Comparison of ENCODE assay signal across 8 cellular contexts in the genomic region with DNA sequence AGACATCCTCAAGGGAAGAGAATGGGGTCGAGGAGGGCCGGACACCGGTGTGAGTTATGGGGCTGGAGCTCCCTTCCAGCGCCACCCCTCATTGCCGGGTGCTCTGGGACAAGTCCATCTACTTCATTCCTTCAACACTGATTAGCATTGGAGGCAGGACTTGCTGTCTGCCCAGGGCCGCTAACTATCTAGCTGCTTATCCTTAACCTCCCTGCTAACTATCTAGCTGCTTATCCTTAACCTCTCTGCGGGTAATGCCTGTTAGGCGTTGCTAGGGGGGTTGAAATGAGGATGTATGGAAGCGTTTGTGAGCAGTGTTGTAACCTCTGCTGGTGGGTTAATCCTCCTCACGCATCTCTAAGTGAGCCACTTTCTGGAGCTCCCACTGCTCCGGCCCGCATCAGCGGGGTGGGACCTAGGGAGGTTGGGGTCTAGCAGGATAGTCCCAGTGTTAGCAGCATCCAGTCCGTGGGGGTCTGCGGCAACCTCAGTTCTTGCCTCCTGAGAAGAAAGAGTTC. TPM values are rescaled to one million over a fixed set of nuclear protein-coding genes. Genes with fewer than 3 reads are reported as not detected.
DNase-seq lines count a peak whose midpoint lies in the region; ATAC-seq and TF ChIP-seq lines count a peak whose summit lies in the region.

No MANE protein-coding gene starts in this region.

- no peak for ATAC-seq in aorta (ENCODE audit: low FRiP score)
- ATAC-seq in GM19397 (IDR thresholded peaks at IDR 0.05; ENCODE audit: unreplicated experiment): no peak

- DNase-seq in MM.1S (no peak), breast epithelium (ENCODE audit: low spot score in 2 of 2) (no peak), lung microvascular endothelial cell (ENCODE audit: low read depth in 2 of 2) (peak; percentile 36 to 42), aorta (no peak), NCI-H1436 treated with DMSO at 0.1 percent for 48 hours (lab: John Stamatoyannopoulos, UW) (no peak), kidney glomerular epithelial cell (lab: John Stamatoyannopoulos, UW) (no peak)

- intact Hi-C loops in breast epithelium (cut with DNase I; ENCODE audit: low total_unique reads): no loop called here
- intact Hi-C loops in aorta (cut with DNase I): loop anchor here in 1 of 2 donors (5.0 kb wide), 3 partner anchors 35 to 75 kb away; no protein-coding TSS in a partner anchor

- WGBS in aorta, 2 donors: 42 to 44% methylated on average over 15 of the region's 15 CpGs

- no peaks in the 10 kb centered on the region for H4K20me1 ChIP-seq in MM.1S (ENCODE audit: insufficient read depth, low read length)

- peak overlapping the region; percentile 62 for H3K9ac ChIP-seq in MM.1S (ENCODE audit: low read length)

- H3K4me1 ChIP-seq in MM.1S (ENCODE audit: low read length) (peaks cover 23% of the 10 kb centered on the region), breast epithelium (peaks cover 11 to 12% of the 10 kb centered on the region in 2 donors), aorta (ENCODE audit: control insufficient read depth in 1 of 2, insufficient read depth in 2 of 2, low read length in 2 of 2) (no peaks in the 10 kb centered on the region)

- TF ChIP-seq CTCF in MM.1S (IDR thresholded peaks at IDR 0.05; ENCODE audit: low read length) (no peak), breast epithelium (IDR thresholded peaks at IDR 0.05) (no peak)

- H3K27me3 ChIP-seq in MM.1S (replicated peaks; ENCODE audit: insufficient read depth, low read length) (no peaks in the 10 kb centered on the region), breast epithelium (no peaks in the 10 kb centered on the region), aorta (ENCODE audit: control insufficient read depth in 1 of 2, insufficient read depth in 2 of 2, low read length in 1 of 2) (no peaks in the 10 kb centered on the region)

- H3K9me3 ChIP-seq in MM.1S (replicated peaks; ENCODE audit: insufficient read depth, low read length) (no peaks in the 10 kb centered on the region), breast epithelium (no peaks in the 10 kb centered on the region), aorta (ENCODE audit: control insufficient read depth, low read length) (no peaks in the 10 kb centered on the region)

- H3K27ac ChIP-seq in MM.1S (ENCODE audit: low read length) (peak overlapping the region; percentile 38; the same call in 1 of the 2 replicates), breast epithelium (peak overlapping the region; percentile 85 to 89), aorta (ENCODE audit: low read depth in 1 of 2, low read length in 2 of 2) (peak overlapping the region in 1 of 2 donors; percentile 46)

- H3K4me2 ChIP-seq in MM.1S (ENCODE audit: low read depth, low read length): peak overlapping the region; percentile 93

- H3K79me2 ChIP-seq in MM.1S (ENCODE audit: low read length): no peaks in the 10 kb centered on the region

- peaks cover 23% of the 10 kb centered on the region for H3F3A ChIP-seq in MM.1S (ENCODE audit: insufficient read depth, low read length)

- peak overlapping the region; percentile 98 for H2AFZ ChIP-seq in MM.1S (ENCODE audit: low read length)

- peak overlapping the region; percentile 32; the same call in 1 of the 2 replicates for H3K4me3 ChIP-seq in GM08714 (ENCODE audit: low read length)
- H3K4me3 ChIP-seq in MM.1S (ENCODE audit: low read length): peak overlapping the region; percentile 67
- H3K4me3 ChIP-seq in breast epithelium: peak overlapping the region; percentile 44 to 77 (median 61)
- peak overlapping the region; percentile 40 to 48 for H3K4me3 ChIP-seq in aorta (ENCODE audit: low read length in 2 of 2)

- TF ChIP-seq POLR2A in breast epithelium (IDR thresholded peaks at IDR 0.05): no peak

- H3K36me3 ChIP-seq in MM.1S (replicated peaks; ENCODE audit: insufficient read depth, low read length) (no peaks in the 10 kb centered on the region), breast epithelium (no peaks in the 10 kb centered on the region), aorta (ENCODE audit: control insufficient read depth in 1 of 2, insufficient read depth in 2 of 2, low read length in 1 of 2) (no peaks in the 10 kb centered on the region)

- no peaks in the 10 kb centered on the region for H3K9me2 ChIP-seq in MM.1S (replicated peaks; ENCODE audit: insufficient read depth, low read length)

RNA-seq across cellular contexts. Expression of gene CHAC1, which starts 10.9 kb away (rescaled TPM):
- total RNA-seq in breast epithelium (10 to 100 TPM in 1 of 3 donors, 1 to 10 TPM in 1, under 1 TPM in 1; 0.32 to 11.9 (median 2.9) TPM), lung microvascular endothelial cell (2.4 and 4.8 TPM in 2 replicates), aorta (1 to 10 TPM; 2.1 to 5.3 TPM)
- 1 to 10 TPM; 1.2 to 4.5 TPM for polyA plus RNA-seq in aorta

RNA-seq across cellular contexts. Expression of gene DLL4, which starts 13.3 kb away (rescaled TPM):
- total RNA-seq in breast epithelium: 10 to 100 TPM in 1 of 3 donors, 1 to 10 TPM in 2; 3.5 to 10.5 (median 5.0) TPM
- total RNA-seq in lung microvascular endothelial cell: 48.0 and 75.2 TPM in 2 replicates
- 10 to 100 TPM in 1 of 2 donors, 1 to 10 TPM in 1; 9.7 to 28.4 TPM for total RNA-seq in aorta
- under 1 TPM; 0.20 to 0.38 TPM for polyA plus RNA-seq in aorta

RNA-seq across cellular contexts. Expression of gene VPS18, which starts 48.1 kb away (rescaled TPM):
- total RNA-seq in breast epithelium (10 to 100 TPM; 23.2 to 25.0 (median 23.9) TPM), lung microvascular endothelial cell (32.9 and 41.5 TPM in 2 replicates), aorta (10 to 100 TPM; 18.6 to 22.5 TPM)
- 10 to 100 TPM in 1 of 2 donors, 1 to 10 TPM in 1; 5.5 to 10.3 TPM for polyA plus RNA-seq in aorta

Comparison
In these comparisons a context has a peak if more than half of its experiments do, and no peak if none do; other contexts are left out.
1. DNase-seq: peak in lung microvascular endothelial cell (2 of 2); none in MM.1S (single experiment), breast epithelium (0 of 2), aorta (0 of 2), NCI-H1436 treated with DMSO at 0.1 percent for 48 hours (single experiment) and kidney glomerular epithelial cell (single experiment).
2. Peak in every context shown above with its lines, with median percentiles within 50 percentile points of each other: H3K4me3 ChIP-seq.